ENCODE assay signal across 1 cellular context in the genomic region with DNA sequence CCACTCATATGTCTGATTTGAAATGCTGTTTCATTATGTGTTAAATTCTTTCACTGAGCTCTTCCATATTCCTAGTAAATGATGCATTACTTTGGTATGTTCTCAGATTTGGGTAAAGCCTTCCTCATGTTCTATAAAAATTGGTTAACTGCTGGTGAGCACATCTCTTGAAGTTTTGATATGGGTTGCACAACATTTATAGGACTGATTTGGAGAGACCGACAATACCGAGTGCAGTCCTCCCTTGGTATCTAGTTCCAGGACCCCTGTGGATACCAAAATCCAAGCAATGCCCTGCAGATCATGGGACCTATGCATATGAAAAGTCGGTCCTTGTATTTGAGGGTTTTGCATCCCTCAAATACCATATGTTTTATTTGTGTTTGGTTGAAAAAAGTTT.
TF ChIP-seq lines count a peak whose summit lies in the region.

No MANE protein-coding gene starts in this region.

TF ChIP-seq in H1, 55 proteins besides CTCF, POLR2A, EP300 and RAD21:
- TF ChIP-seq RXRA (IDR thresholded peaks at IDR 0.05; ENCODE audit: insufficient read depth, low read depth, low read length) (no peak), SRF (IDR thresholded peaks at IDR 0.05; ENCODE audit: low read depth, low read length) (no peak), SAP30 (IDR thresholded peaks at IDR 0.05; ENCODE audit: insufficient read depth, insufficient replicate concordance, low read length) (no peak), TEAD4 (IDR thresholded peaks at IDR 0.05; ENCODE audit: low read depth, low read length) (peak; percentile 45; the same call in 1 of the 2 replicates), POLR2AphosphoS5 (IDR thresholded peaks at IDR 0.05; ENCODE audit: low read depth, low read length) (no peak), CEBPB (IDR thresholded peaks at IDR 0.05; ENCODE audit: low read depth, low read length) (peak; percentile 62)
